Comparison of ENCODE assay signal across 2 cellular contexts in the genomic region with DNA sequence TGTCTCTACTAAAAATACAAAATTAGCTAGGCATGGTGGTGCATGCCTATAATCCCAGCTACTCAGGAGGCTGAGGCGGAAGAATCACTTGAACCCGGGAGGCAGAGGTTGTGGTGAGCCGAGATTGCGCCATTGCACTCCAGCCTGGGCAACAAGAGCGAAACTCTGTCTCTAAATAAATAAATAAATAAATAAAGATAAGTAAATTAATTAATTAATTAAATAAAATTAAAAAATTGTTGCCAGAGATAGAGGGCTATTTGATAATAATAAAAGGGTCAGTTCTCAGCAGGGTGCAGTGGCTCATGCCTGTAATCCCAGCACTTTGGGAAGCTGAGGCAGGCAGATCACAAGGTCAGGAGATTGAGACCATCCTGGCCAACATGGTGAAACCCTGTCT. TPM values are rescaled to one million over a fixed set of nuclear protein-coding genes. Genes with fewer than 3 reads are reported as not detected.
DNase-seq lines count a peak whose midpoint lies in the region; ATAC-seq, FAIRE-seq and TF ChIP-seq lines count a peak whose summit lies in the region.
"Not testable (repeated sequence)": the region's sequence is repeated elsewhere in the genome, so short reads cannot be mapped to it uniquely, and the experiment has no call there.

No MANE protein-coding gene starts in this region.

- not testable (repeated sequence) for FAIRE-seq in A549 (lab: Jason Lieb, UNC)

- CTCF ChIA-PET in A549 (lab: Yijun Ruan, JAX) (interaction anchor here (0.6 to 6.5 kb wide), 5 partner anchors 16 to 811 kb away, joined by 3 to 46 read pairs (median 8); partner anchors contain the start of gene UBE3D), HEK293 (lab: Yijun Ruan, JAX) (interaction anchor here (0.6 to 1.5 kb wide), 4 partner anchors 170 to 811 kb away, joined by 3 to 7 read pairs (median 4); partner anchors contain the start of gene UBE3D)

- TF ChIP-seq CTCF in A549 (IDR thresholded peaks at IDR 0.05); HEK293 (tag by site-specific recombination; IDR thresholded peaks at IDR 0.05): not testable (repeated sequence)

- WGBS in A549 (ENCODE audit: missing lambda C conversion rate), result 92% methylated on average over 5 of the region's 5 CpGs

- POLR2A ChIA-PET in A549 (lab: Yijun Ruan, JAX); HEK293 (lab: Yijun Ruan, JAX): not testable (repeated sequence)

- not testable (repeated sequence) for H3K4me1 ChIP-seq in A549; HEK293 (ENCODE audit: control insufficient read depth, insufficient read depth, low read length)

- not testable (repeated sequence) for ATAC-seq in A549

- not testable (repeated sequence) for H3K4me2 ChIP-seq in A549

- not testable (repeated sequence) for H3K4me3 ChIP-seq in A549; HEK293 (ENCODE audit: low read depth, low read length)

- H3K27ac ChIP-seq in A549; HEK293 (ENCODE audit: extremely low read depth, low read depth, low read length): not testable (repeated sequence)

- TF ChIP-seq POLR2A in A549 (IDR thresholded peaks at IDR 0.05; ENCODE audit: low read length), result not testable (repeated sequence)

- DNase-seq in A549 (ENCODE audit: low read depth in 1 of 2, low spot score in 1 of 2), result not testable (repeated sequence)

- TF ChIP-seq EP300 in A549 (IDR thresholded peaks at IDR 0.05), result not testable (repeated sequence)

- not testable (repeated sequence) for TF ChIP-seq RAD21 in A549 (conservative IDR thresholded peaks at IDR 0.05 in 1 of 2, IDR thresholded peaks at IDR 0.05 in 1 of 2)

- H3K36me3 ChIP-seq in HEK293 (ENCODE audit: control insufficient read depth in 2 of 2, insufficient read depth in 1 of 2, low read length in 2 of 2), result not testable (repeated sequence)

- H3K9me3 ChIP-seq in A549; HEK293 (ENCODE audit: control insufficient read depth, insufficient read depth, low read depth, low read length): not testable (repeated sequence)

TF ChIP-seq in A549, 52 proteins besides CTCF, POLR2A, EP300 and RAD21:
- peak; percentile 64 for TF ChIP-seq ZC3H11A (IDR thresholded peaks at IDR 0.05)

TF ChIP-seq in HEK293, 187 proteins besides CTCF, POLR2A, EP300 and RAD21 (continues in another document):
- TF ChIP-seq ZNF654 (tag by site-specific recombination; IDR thresholded peaks at IDR 0.05; ENCODE audit: low read depth) (peak; percentile 24; the same call in 1 of the 2 replicates), ZNF510 (tag by site-specific recombination; IDR thresholded peaks at IDR 0.05; ENCODE audit: insufficient replicate concordance) (peak; percentile 56), ZNF501 (tag by site-specific recombination; IDR thresholded peaks at IDR 0.05) (0 out of 2 replicates have a peak, but pooled peaks have one; percentile 31), ZBTB11 (tag by site-specific recombination; conservative IDR thresholded peaks at IDR 0.05; ENCODE audit: low read depth) (peak; percentile 63), ZNF560 (tag by site-specific recombination; IDR thresholded peaks at IDR 0.05; ENCODE audit: borderline replicate concordance) (0 out of 2 replicates have a peak, but pooled peaks have one; percentile 16), GFI1B (tag by site-specific recombination; IDR thresholded peaks at IDR 0.05) (0 out of 2 replicates have a peak, but pooled peaks have one; percentile 39), ZNF202 (tag by site-specific recombination; IDR thresholded peaks at IDR 0.05; ENCODE audit: borderline replicate concordance) (peak; percentile 50; the same call in 1 of the 2 replicates), ZNF140 (tag by site-specific recombination; IDR thresholded peaks at IDR 0.05) (peak; percentile 46; the same call in 1 of the 2 replicates), ZNF426 (tag by site-specific recombination; IDR thresholded peaks at IDR 0.05) (peak; percentile 81), ZNF664 (tag by site-specific recombination; IDR thresholded peaks at IDR 0.05) (peak; percentile 61), ZNF433 (tag by site-specific recombination; IDR thresholded peaks at IDR 0.05; ENCODE audit: low read depth) (0 out of 2 replicates have a peak, but pooled peaks have one; percentile 18), ZNF19 (tag by site-specific recombination; IDR thresholded peaks at IDR 0.05; ENCODE audit: low read depth) (0 out of 2 replicates have a peak, but pooled peaks have one; percentile 16), ZNF394 (tag by site-specific recombination; IDR thresholded peaks at IDR 0.05; ENCODE audit: borderline replicate concordance) (peak; percentile 89), ZBTB8A (tag by site-specific recombination; IDR thresholded peaks at IDR 0.05) (peak; percentile 73), ZNF623 (tag by site-specific recombination; IDR thresholded peaks at IDR 0.05) (peak; percentile 42; the same call in 1 of the 2 replicates)
- TF ChIP-seq, protein P1, sequence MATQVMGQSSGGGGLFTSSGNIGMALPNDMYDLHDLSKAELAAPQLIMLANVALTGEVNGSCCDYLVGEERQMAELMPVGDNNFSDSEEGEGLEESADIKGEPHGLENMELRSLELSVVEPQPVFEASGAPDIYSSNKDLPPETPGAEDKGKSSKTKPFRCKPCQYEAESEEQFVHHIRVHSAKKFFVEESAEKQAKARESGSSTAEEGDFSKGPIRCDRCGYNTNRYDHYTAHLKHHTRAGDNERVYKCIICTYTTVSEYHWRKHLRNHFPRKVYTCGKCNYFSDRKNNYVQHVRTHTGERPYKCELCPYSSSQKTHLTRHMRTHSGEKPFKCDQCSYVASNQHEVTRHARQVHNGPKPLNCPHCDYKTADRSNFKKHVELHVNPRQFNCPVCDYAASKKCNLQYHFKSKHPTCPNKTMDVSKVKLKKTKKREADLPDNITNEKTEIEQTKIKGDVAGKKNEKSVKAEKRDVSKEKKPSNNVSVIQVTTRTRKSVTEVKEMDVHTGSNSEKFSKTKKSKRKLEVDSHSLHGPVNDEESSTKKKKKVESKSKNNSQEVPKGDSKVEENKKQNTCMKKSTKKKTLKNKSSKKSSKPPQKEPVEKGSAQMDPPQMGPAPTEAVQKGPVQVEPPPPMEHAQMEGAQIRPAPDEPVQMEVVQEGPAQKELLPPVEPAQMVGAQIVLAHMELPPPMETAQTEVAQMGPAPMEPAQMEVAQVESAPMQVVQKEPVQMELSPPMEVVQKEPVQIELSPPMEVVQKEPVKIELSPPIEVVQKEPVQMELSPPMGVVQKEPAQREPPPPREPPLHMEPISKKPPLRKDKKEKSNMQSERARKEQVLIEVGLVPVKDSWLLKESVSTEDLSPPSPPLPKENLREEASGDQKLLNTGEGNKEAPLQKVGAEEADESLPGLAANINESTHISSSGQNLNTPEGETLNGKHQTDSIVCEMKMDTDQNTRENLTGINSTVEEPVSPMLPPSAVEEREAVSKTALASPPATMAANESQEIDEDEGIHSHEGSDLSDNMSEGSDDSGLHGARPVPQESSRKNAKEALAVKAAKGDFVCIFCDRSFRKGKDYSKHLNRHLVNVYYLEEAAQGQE (tag by site-specific recombination; IDR thresholded peaks at IDR 0.05), result peak; percentile 31; the same call in 1 of the 2 replicates

RNA-seq across cellular contexts. Expression of gene IBTK, which starts 7.2 kb away (rescaled TPM):
- polyA plus RNA-seq in A549 (2011; rRNA removed) (64.0 and 87.3 TPM in 2 replicates), A549 (2017; fragmentation: RNase III; extraction: RNeasy Plus Mini Kit Qiagen cat#74134 plus additional on column Dnase treatment) (32.3 to 34.2 TPM (median 32.5 TPM) in 3 replicates)
- polyA plus RNA-seq in A549 (2012; cell fraction: cytosol; rRNA removed), result 7.7 and 8.5 TPM in 2 replicates
- 4.5 and 6.7 TPM in 2 replicates for polyA plus RNA-seq in A549 (2012; cell fraction: nucleus; rRNA removed)
- polyA minus RNA-seq in A549 (2011; rRNA and poly(A)+ RNA removed), result 50.9 and 56.6 TPM in 2 replicates
